Comparison of ENCODE assay signal across 8 cellular contexts in the genomic region with DNA sequence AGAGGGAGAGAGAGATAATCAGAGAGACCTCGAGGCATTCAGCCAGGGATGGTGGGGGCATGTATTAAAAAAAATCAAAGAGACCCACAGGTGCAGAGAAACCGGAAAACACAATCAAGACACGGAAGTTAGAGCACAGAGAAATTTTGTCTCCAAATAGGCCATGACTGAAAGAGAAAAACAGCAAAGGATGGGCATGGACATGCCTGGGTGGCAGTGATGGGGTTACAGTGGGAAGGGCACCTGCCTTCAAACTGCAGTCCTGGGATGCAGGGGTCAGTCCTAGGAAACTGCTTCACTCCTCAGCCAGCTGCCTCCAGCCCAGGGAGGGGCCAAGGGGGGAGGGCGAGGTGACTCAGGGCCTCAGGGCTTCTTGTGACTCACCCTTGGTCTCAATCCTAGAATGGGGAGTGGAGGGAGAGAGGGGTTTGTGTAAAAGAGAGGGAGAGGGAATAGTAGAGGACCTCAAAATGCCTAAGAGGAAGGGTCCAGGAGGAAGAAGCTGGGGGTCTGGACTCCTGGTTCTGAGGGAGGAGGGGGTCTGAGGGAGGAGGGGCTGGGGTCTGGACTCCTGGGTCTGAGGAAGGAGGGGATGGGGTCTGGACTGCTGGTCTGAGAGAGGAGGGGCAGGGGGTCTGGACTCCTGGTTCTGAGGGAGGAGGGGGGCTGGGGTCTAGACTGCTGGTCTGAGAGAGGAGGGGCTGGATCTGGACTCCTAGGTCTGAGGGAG. TPM values are rescaled to one million over a fixed set of nuclear protein-coding genes. Genes with fewer than 3 reads are reported as not detected.
DNase-seq lines count a peak whose midpoint lies in the region; ATAC-seq and TF ChIP-seq lines count a peak whose summit lies in the region.

No MANE protein-coding gene starts in this region.

- H3K4me3 Mint-ChIP-seq in activated CD4-positive, alpha-beta T cell treated with anti-CD3 and anti-CD28 coated beads, Interleukin-2, amount 10 ng/mL, durations not matched to agents 7 days and 5 days: peak overlapping the region; percentile 26
- peak overlapping the region; percentile 42 for H3K4me3 Mint-ChIP-seq in endothelial cell (ENCODE audit: unreplicated experiment)
- no peak overlapping the region for H3K4me3 Mint-ChIP-seq in glutamatergic neuron (ENCODE audit: unreplicated experiment)

- POLR2A ChIA-PET in activated CD4-positive, alpha-beta T cell treated with anti-CD3 and anti-CD28 coated beads, Interleukin-2, amount 10 ng/mL, durations not matched to agents 7 days and 5 days (lab: Charles Lee): no interaction called here

- no peak for ATAC-seq in HG03159 (IDR thresholded peaks at IDR 0.05; ENCODE audit: unreplicated experiment)

- TF ChIP-seq CTCF in endothelial cell (IDR thresholded peaks at IDR 0.05; ENCODE audit: unreplicated experiment) (no peak), glutamatergic neuron (IDR thresholded peaks at IDR 0.05; ENCODE audit: partially characterized antibody, unreplicated experiment) (no peak)

- H3K27ac Mint-ChIP-seq in activated CD4-positive, alpha-beta T cell treated with anti-CD3 and anti-CD28 coated beads, Interleukin-2, amount 10 ng/mL, durations not matched to agents 7 days and 5 days: peak overlapping the region; percentile 91
- no peak overlapping the region for H3K27ac Mint-ChIP-seq in endothelial cell (ENCODE audit: unreplicated experiment)
- no peak overlapping the region for H3K27ac Mint-ChIP-seq in glutamatergic neuron (ENCODE audit: unreplicated experiment)

- no peaks in the 10 kb centered on the region for H3K27me3 ChIP-seq in BLaER1

- H3K9me3 Mint-ChIP-seq in activated CD4-positive, alpha-beta T cell treated with anti-CD3 and anti-CD28 coated beads, Interleukin-2, amount 10 ng/mL, durations not matched to agents 7 days and 5 days: no peaks in the 10 kb centered on the region
- no peaks in the 10 kb centered on the region for H3K9me3 Mint-ChIP-seq in endothelial cell (ENCODE audit: unreplicated experiment)
- peaks cover 13% of the 10 kb centered on the region for H3K9me3 Mint-ChIP-seq in glutamatergic neuron (ENCODE audit: unreplicated experiment)

- H3K4me1 Mint-ChIP-seq in activated CD4-positive, alpha-beta T cell treated with anti-CD3 and anti-CD28 coated beads, Interleukin-2, amount 10 ng/mL, durations not matched to agents 7 days and 5 days: peaks cover 52% of the 10 kb centered on the region
- H3K4me1 Mint-ChIP-seq in endothelial cell (ENCODE audit: unreplicated experiment) (peaks cover 6% of the 10 kb centered on the region), glutamatergic neuron (ENCODE audit: low read depth, unreplicated experiment) (peaks cover 7% of the 10 kb centered on the region)

- CTCF ChIA-PET in activated CD4-positive, alpha-beta T cell treated with anti-CD3 and anti-CD28 coated beads, Interleukin-2, amount 10 ng/mL, durations not matched to agents 7 days and 5 days (lab: Charles Lee): interaction anchor here (0.5 to 2.1 kb wide), 8 partner anchors 8 to 384 kb away, joined by 3 to 12 read pairs (median 4); no protein-coding TSS in a partner anchor

- H3K9ac ChIP-seq in BLaER1: peak overlapping the region; percentile 64

- no peaks in the 10 kb centered on the region for H3K36me3 ChIP-seq in BLaER1

- peak overlapping the region; percentile 82 for H3K4me2 ChIP-seq in BLaER1

- H3K9me3 ChIP-seq in BLaER1: no peaks in the 10 kb centered on the region

- H3K4me1 ChIP-seq in BLaER1: peaks cover 51% of the 10 kb centered on the region

- no peaks in the 10 kb centered on the region for H3K27me3 Mint-ChIP-seq in activated CD4-positive, alpha-beta T cell treated with anti-CD3 and anti-CD28 coated beads, Interleukin-2, amount 10 ng/mL, durations not matched to agents 7 days and 5 days
- H3K27me3 Mint-ChIP-seq in endothelial cell (ENCODE audit: unreplicated experiment): peaks cover 11% of the 10 kb centered on the region
- H3K27me3 Mint-ChIP-seq in glutamatergic neuron (ENCODE audit: unreplicated experiment): peaks cover 8% of the 10 kb centered on the region

- DNase-seq in Jurkat, Clone E6-1 (ENCODE audit: low read depth, low spot score): peak; percentile 76
- DNase-seq in activated CD4-positive, alpha-beta T cell treated with anti-CD3 and anti-CD28 coated beads, Interleukin-2, amount 10 ng/mL, durations not matched to agents 7 days and 5 days: peak; percentile 45
- no peak for DNase-seq in endothelial cell (ENCODE audit: low spot score)
- no peak for DNase-seq in NCI-H146 (lab: John Stamatoyannopoulos, UW)
- no peak for DNase-seq in glutamatergic neuron

- H3K36me3 Mint-ChIP-seq in activated CD4-positive, alpha-beta T cell treated with anti-CD3 and anti-CD28 coated beads, Interleukin-2, amount 10 ng/mL, durations not matched to agents 7 days and 5 days (ENCODE audit: low read depth): no peaks in the 10 kb centered on the region
- H3K36me3 Mint-ChIP-seq in endothelial cell (ENCODE audit: low read depth, unreplicated experiment) (peaks cover 8% of the 10 kb centered on the region), glutamatergic neuron (ENCODE audit: unreplicated experiment) (no peaks in the 10 kb centered on the region)

- H4K20me1 ChIP-seq in BLaER1: no peaks in the 10 kb centered on the region

- no peak overlapping the region for H3K4me3 ChIP-seq in BLaER1
- peak overlapping the region; percentile 39 for H3K4me3 ChIP-seq in Jurkat, Clone E6-1 (ENCODE audit: low read length)
- no peak overlapping the region for H3K4me3 ChIP-seq in skin epidermis

- H3K27ac ChIP-seq in BLaER1 (peak overlapping the region; percentile 80), skin epidermis (peak overlapping the region; percentile 18 to 84 (median 67))

RNA-seq across cellular contexts. Expression of a gene that starts 3.6 kb away (rescaled TPM):
- 2.3 TPM for polyA plus RNA-seq in Jurkat, Clone E6-1 (2012; ENCODE audit: insufficient read depth, insufficient read length)
- total RNA-seq in activated CD4-positive, alpha-beta T cell treated with anti-CD3 and anti-CD28 coated beads, Interleukin-2, amount 10 ng/mL, durations not matched to agents 7 days and 5 days: 10 to 100 TPM; 31.9 to 34.5 TPM
- 0.28 TPM for total RNA-seq in endothelial cell (ENCODE audit: unreplicated experiment)
- total RNA-seq in glutamatergic neuron (ENCODE audit: unreplicated experiment): 0.44 TPM

RNA-seq across cellular contexts. Expression of a gene that starts 17.8 kb away (rescaled TPM):
- not detected for polyA plus RNA-seq in Jurkat, Clone E6-1 (2012; ENCODE audit: insufficient read depth, insufficient read length)
- total RNA-seq in activated CD4-positive, alpha-beta T cell treated with anti-CD3 and anti-CD28 coated beads, Interleukin-2, amount 10 ng/mL, durations not matched to agents 7 days and 5 days: under 1 TPM; 0.62 to 0.79 TPM
- total RNA-seq in endothelial cell (ENCODE audit: unreplicated experiment) (not detected), glutamatergic neuron (ENCODE audit: unreplicated experiment) (not detected)

RNA-seq across cellular contexts. Expression of a gene that starts 29.7 kb away (rescaled TPM):
- polyA plus RNA-seq in Jurkat, Clone E6-1 (2012; ENCODE audit: insufficient read depth, insufficient read length): 56.5 TPM
- total RNA-seq in activated CD4-positive, alpha-beta T cell treated with anti-CD3 and anti-CD28 coated beads, Interleukin-2, amount 10 ng/mL, durations not matched to agents 7 days and 5 days: 10 to 100 TPM; 69.1 to 71.0 TPM
- total RNA-seq in endothelial cell (ENCODE audit: unreplicated experiment): 38.8 TPM
- 34.1 TPM for total RNA-seq in glutamatergic neuron (ENCODE audit: unreplicated experiment)

RNA-seq across cellular contexts. Expression of a gene that starts 42.7 kb away (rescaled TPM):
- polyA plus RNA-seq in Jurkat, Clone E6-1 (2012; ENCODE audit: insufficient read depth, insufficient read length): not detected
- 1 to 10 TPM; 6.1 to 7.4 TPM for total RNA-seq in activated CD4-positive, alpha-beta T cell treated with anti-CD3 and anti-CD28 coated beads, Interleukin-2, amount 10 ng/mL, durations not matched to agents 7 days and 5 days
- total RNA-seq in endothelial cell (ENCODE audit: unreplicated experiment) (9.3 TPM), glutamatergic neuron (ENCODE audit: unreplicated experiment) (13.0 TPM)

Comparison
In these comparisons a context has a peak if more than half of its experiments do, and no peak if none do; other contexts are left out.
1. DNase-seq: peak in Jurkat, Clone E6-1 (single experiment) and activated CD4-positive, alpha-beta T cell treated with anti-CD3 and anti-CD28 coated beads, Interleukin-2, amount 10 ng/mL, durations not matched to agents 7 days and 5 days (single experiment); none in endothelial cell (single experiment), NCI-H146 (single experiment) and glutamatergic neuron (single experiment).
2. RNA of a gene that starts 3.6 kb away (total RNA-seq): 31.9 to 34.5 TPM in activated CD4-positive, alpha-beta T cell treated with anti-CD3 and anti-CD28 coated beads, Interleukin-2, amount 10 ng/mL, durations not matched to agents 7 days and 5 days; 0.44 TPM in glutamatergic neuron (single experiment) and 0.28 TPM in endothelial cell (single experiment); every median in the first group is over 10 times any median in the second.